8 cellular contexts compared by ENCODE assay signal in genomic region chr2:55618025-55618648, GRCh38. TPM values are rescaled to one million over a fixed set of nuclear protein-coding genes. Genes with fewer than 3 reads are reported as not detected.
DNase-seq lines count a peak whose midpoint lies in the region; ATAC-seq, FAIRE-seq and TF ChIP-seq lines count a peak whose summit lies in the region.

No MANE protein-coding gene starts in this region.

- H2BK5ac ChIP-seq in H1 (ENCODE audit: low read depth, low read length) = peak overlapping the region; percentile 38

- H3K4me1 ChIP-seq in H1 (replicated peaks in 1 of 4; ENCODE audit: control insufficient read depth in 3 of 4, insufficient read depth in 4 of 4, low read length in 3 of 4) = peaks cover 0 to 3% (median 0%) of the 10 kb centered on the region in 4 experiments; a peak in 1 of 7 replicates
- peaks cover 24% of the 10 kb centered on the region for H3K4me1 ChIP-seq in muscle layer of colon (ENCODE audit: insufficient read depth, low read length)

- TF ChIP-seq POLR2A in NB4 (IDR thresholded peaks at IDR 0.05; ENCODE audit: extremely low read depth, insufficient read length) = no peak
- no peak for TF ChIP-seq POLR2A in H1 (IDR thresholded peaks at IDR 0.05; ENCODE audit: control extremely low read depth in 1 of 2, low read depth in 2 of 2, low read length in 2 of 2)

- peak overlapping the region; percentile 82 for H3K27ac ChIP-seq in H1 (ENCODE audit: low read depth, low read length)
- H3K27ac ChIP-seq in muscle layer of colon (ENCODE audit: low read depth, low read length) = peak overlapping the region; percentile 88

- H3K23ac ChIP-seq in H1 (ENCODE audit: insufficient read length) = no peak overlapping the region

- H3K18ac ChIP-seq in H1 (ENCODE audit: extremely low read depth, low read length) = no peak overlapping the region

- H4K8ac ChIP-seq in H1 (ENCODE audit: extremely low read depth, insufficient read depth, low read length) = no peak overlapping the region

- H3K27me3 ChIP-seq in H1 (replicated peaks in 1 of 4; ENCODE audit: control insufficient read depth in 3 of 4, extremely low read depth in 1 of 4, insufficient read depth in 3 of 4, low read length in 3 of 4) (no peaks in the 10 kb centered on the region), muscle layer of colon (ENCODE audit: control insufficient read depth in 1 of 2, insufficient read depth in 2 of 2, low read length in 2 of 2) (no peaks in the 10 kb centered on the region)

- 1% methylated on average over 26 of the region's 26 CpGs; no CpG with 5 or more reads in 1 of the 2 experiments for WGBS in H1 (ENCODE audit: extremely low coverage in 1 of 2, insufficient coverage in 1 of 2, insufficient read length in 1 of 2, insufficient replicate concordance in 2 of 2, low coverage in 1 of 2, low lambda C conversion rate in 2 of 2, missing lambda C conversion rate in 1 of 2), 2 experiments

- H2AK5ac ChIP-seq in H1 (ENCODE audit: low read depth, low read length) = peak overlapping the region; percentile 7; the same call in 1 of the 2 replicates

- H3K56ac ChIP-seq in H1 (replicated peaks; ENCODE audit: insufficient read length, low read depth, low read length) = no peak overlapping the region

- peaks cover 8% of the 10 kb centered on the region; the same call in 1 of the 2 replicates for H3K79me1 ChIP-seq in H1 (ENCODE audit: low read depth, low read length)

- H3K4ac ChIP-seq in H1 (replicated peaks; ENCODE audit: insufficient read length, low read depth, low read length) = no peak overlapping the region

- H4K5ac ChIP-seq in H1 (ENCODE audit: insufficient read length, low read depth, low read length) = no peak overlapping the region

- H2BK15ac ChIP-seq in H1 (ENCODE audit: low read length) = no peak overlapping the region

- peak overlapping the region; percentile 60 to 77 for H3K4me2 ChIP-seq in H1 (ENCODE audit: insufficient read depth in 1 of 2, low read depth in 2 of 2, low read length in 2 of 2)

- peak; percentile 0 for ATAC-seq in GM19455 (IDR thresholded peaks at IDR 0.05; ENCODE audit: unreplicated experiment)

- peaks cover 11 to 79% of the 10 kb centered on the region in 2 experiments for H3K79me2 ChIP-seq in H1 (ENCODE audit: control insufficient read depth in 1 of 2, insufficient read depth in 2 of 2, low read length in 2 of 2)

- H2BK12ac ChIP-seq in H1 (ENCODE audit: low read depth, low read length) = peak overlapping the region; percentile 51; the same call in 1 of the 2 replicates

- H4K91ac ChIP-seq in H1 (replicated peaks; ENCODE audit: insufficient read length, low read length) = no peak overlapping the region

- H3K14ac ChIP-seq in H1 (ENCODE audit: insufficient read length) = no peak overlapping the region

- TF ChIP-seq CTCF in NB4 (IDR thresholded peaks at IDR 0.05; ENCODE audit: low read depth, low read length) (no peak), H1 (IDR thresholded peaks at IDR 0.05; ENCODE audit: control extremely low read depth in 1 of 3, insufficient read depth in 1 of 3, low read depth in 1 of 3, low read length in 3 of 3) (no peak)

- no peak for FAIRE-seq in H1 (lab: Jason Lieb, UNC)

- H3K36me3 ChIP-seq in H1 (ENCODE audit: control insufficient read depth in 2 of 4, insufficient read depth in 4 of 4, low read length in 3 of 4) = peaks cover 2 to 12% (median 3%) of the 10 kb centered on the region in 4 experiments; a peak in 4 of 8 replicates
- H3K36me3 ChIP-seq in muscle layer of colon (ENCODE audit: insufficient read depth, low read length) = peaks cover 9% of the 10 kb centered on the region

- H3K9me3 ChIP-seq in H1 (ENCODE audit: insufficient read depth in 2 of 2, low read depth in 1 of 2, low read length in 1 of 2) (no peaks in the 10 kb centered on the region), muscle layer of colon (ENCODE audit: low read length) (no peaks in the 10 kb centered on the region)

- CTCF ChIA-PET in H1 (lab: Charles Lee; ENCODE audit: partially characterized antibody) = interaction anchor here (0.5 to 3.2 kb wide), 5 partner anchors 8 to 492 kb away, joined by 3 to 8 read pairs (median 4); no protein-coding TSS in a partner anchor

- peaks cover 0 to 9% of the 10 kb centered on the region in 2 experiments for H4K20me1 ChIP-seq in H1 (replicated peaks in 1 of 2; ENCODE audit: control insufficient read depth in 1 of 2, insufficient read depth in 2 of 2, low read length in 2 of 2)

- 0 out of 2 replicates have a peak, but pooled peaks cover 5% of the 10 kb centered on the region for H3K23me2 ChIP-seq in H1 (ENCODE audit: low read depth, low read length)

- TF ChIP-seq RAD21 in H1 (IDR thresholded peaks at IDR 0.05 in 1 of 2, conservative IDR thresholded peaks at IDR 0.05 in 1 of 2; ENCODE audit: low read depth in 2 of 2, low read length in 2 of 2) = no peak

- H3K9ac ChIP-seq in H1 (replicated peaks in 1 of 4; ENCODE audit: extremely low read depth in 1 of 4, low read depth in 3 of 4, low read length in 3 of 4) (peak overlapping the region; percentile 98 to 99 (median 98)), muscle layer of colon (ENCODE audit: low read length) (peak overlapping the region; percentile 91)

- H2BK120ac ChIP-seq in H1 (replicated peaks; ENCODE audit: low read depth, low read length) = no peak overlapping the region

- TF ChIP-seq EP300 in H1 (IDR thresholded peaks at IDR 0.05; ENCODE audit: borderline replicate concordance in 1 of 2, low read depth in 2 of 2, low read length in 2 of 2) = no peak

- H3K4me3 ChIP-seq in NB4 (ENCODE audit: low read depth, low read length) (peak overlapping the region; percentile 94), H1 (ENCODE audit: extremely low read depth in 1 of 4, insufficient read depth in 2 of 4, low read depth in 3 of 4, low read length in 4 of 4) (peak overlapping the region; percentile 58 to 100 (median 98)), muscle layer of colon (ENCODE audit: low read depth in 1 of 2, low read length in 2 of 2) (peak overlapping the region; percentile 71 to 96)

- H2AFZ ChIP-seq in H1 (ENCODE audit: low read length) = peak overlapping the region; percentile 91

- DNase-seq in CD1c-positive myeloid dendritic cell (ENCODE audit: extremely low spot score) (peak; percentile 57), NB4 (ENCODE audit: low read depth) (peak; percentile 45), H1 (ENCODE audit: low read depth in 1 of 2, low spot score in 2 of 2) (no peak), NCI-H1105 treated with DMSO at 0.1 percent for 48 hours (lab: John Stamatoyannopoulos, UW) (no peak)
- DNase-seq in stimulated activated CD4-positive, alpha-beta T cell treated with anti-CD3 and anti-CD28 coated beads, Interleukin-4, amount 100 ng/mL, for 1 hour = no peak
- no peak for DNase-seq in activated CD4-positive, alpha-beta T cell treated with anti-CD3 and anti-CD28 coated beads for 1 hour

- POLR2A ChIA-PET in H1 (lab: Charles Lee; ENCODE audit: partially characterized antibody) = interaction anchor here (0.6 to 2.4 kb wide), 10 partner anchors 8 to 412 kb away, joined by 3 to 9 read pairs (median 4); no protein-coding TSS in a partner anchor

- H2BK20ac ChIP-seq in H1 (ENCODE audit: low read length) = no peak overlapping the region

TF ChIP-seq in H1, 55 proteins besides CTCF, POLR2A, EP300 and RAD21:
- TF ChIP-seq POLR2AphosphoS5 (IDR thresholded peaks at IDR 0.05; ENCODE audit: low read depth, low read length) (peak; percentile 32; the same call in 1 of the 2 replicates), KDM1A (IDR thresholded peaks at IDR 0.05; ENCODE audit: borderline replicate concordance, low read length) (no peak), HDAC6 (IDR thresholded peaks at IDR 0.05; ENCODE audit: low read depth, low read length) (no peak), PHF8 (conservative IDR thresholded peaks at IDR 0.05; ENCODE audit: low read depth, low read length) (peak; percentile 45; the same call in 1 of the 2 replicates), KDM5A (IDR thresholded peaks at IDR 0.05; ENCODE audit: low read length) (peak; percentile 25; the same call in 1 of the 2 replicates), SAP30 (IDR thresholded peaks at IDR 0.05; ENCODE audit: insufficient read depth, insufficient replicate concordance, low read length) (peak; percentile 29), ASH2L (IDR thresholded peaks at IDR 0.05; ENCODE audit: low read length) (peak; percentile 1), SIN3A (conservative IDR thresholded peaks at IDR 0.05 in 1 of 2, IDR thresholded peaks at IDR 0.05 in 1 of 2; ENCODE audit: low read depth in 1 of 2, low read length in 2 of 2) (0 out of 4 replicates have a peak, but pooled peaks of 1 of the 2 experiments have one; percentile 54), CHD2 (IDR thresholded peaks at IDR 0.05; ENCODE audit: low read length) (no peak)
- TF ChIP-seq, protein P1, sequence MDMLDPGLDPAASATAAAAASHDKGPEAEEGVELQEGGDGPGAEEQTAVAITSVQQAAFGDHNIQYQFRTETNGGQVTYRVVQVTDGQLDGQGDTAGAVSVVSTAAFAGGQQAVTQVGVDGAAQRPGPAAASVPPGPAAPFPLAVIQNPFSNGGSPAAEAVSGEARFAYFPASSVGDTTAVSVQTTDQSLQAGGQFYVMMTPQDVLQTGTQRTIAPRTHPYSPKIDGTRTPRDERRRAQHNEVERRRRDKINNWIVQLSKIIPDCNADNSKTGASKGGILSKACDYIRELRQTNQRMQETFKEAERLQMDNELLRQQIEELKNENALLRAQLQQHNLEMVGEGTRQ (IDR thresholded peaks at IDR 0.05; ENCODE audit: low read length) = no peak
TF ChIP-seq in H1: peak in this region for 6.

RNA-seq across cellular contexts. Expression of gene PPP4R3B, which starts 0.7 kb away (rescaled TPM):
- total RNA-seq in H1 (2021; fragmentation: NEBNext Ultra II Directional; extraction: Animal tissue kit (Norgen Biotek cat#: 25700)) = 38.8 and 39.1 TPM in 2 replicates
- polyA plus RNA-seq in H1 (2011; rRNA removed) = 7.0 and 8.5 TPM in 2 replicates
- 12.7 TPM for polyA plus RNA-seq in H1 (2011; cell fraction: cytosol; rRNA removed)
- polyA plus RNA-seq in H1 (2011; cell fraction: nucleus; rRNA removed) = 7.0 TPM
- 12.3 to 23.7 TPM (median 14.6 TPM) in 4 replicates for polyA plus RNA-seq in H1 (2012, experiment 1 of 2)
- 2.7 TPM for polyA plus RNA-seq in H1 (2012, experiment 2 of 2)
- 20.4 TPM for polyA plus RNA-seq in H1 (2013, experiment 1 of 2)
- polyA plus RNA-seq in H1 (2013, experiment 2 of 2) = 19.1 TPM
- polyA minus RNA-seq in H1 (2011; rRNA and poly(A)+ RNA removed) = 11.1 and 15.3 TPM in 2 replicates
- polyA minus RNA-seq in H1 (2011; cell fraction: cytosol; rRNA and poly(A)+ RNA removed) = 14.8 TPM
- polyA minus RNA-seq in H1 (2011; cell fraction: nucleus; rRNA and poly(A)+ RNA removed) = 41.6 TPM

Comparison
In these comparisons a context has a peak if more than half of its experiments do, and no peak if none do; other contexts are left out.
1. DNase-seq: peak in CD1c-positive myeloid dendritic cell (single experiment) and NB4 (single experiment); none in H1 (0 of 2), NCI-H1105 treated with DMSO at 0.1 percent for 48 hours (single experiment), stimulated activated CD4-positive, alpha-beta T cell treated with anti-CD3 and anti-CD28 coated beads, Interleukin-4, amount 100 ng/mL, for 1 hour (single experiment) and activated CD4-positive, alpha-beta T cell treated with anti-CD3 and anti-CD28 coated beads for 1 hour (single experiment).
2. Peak in every context shown above with its lines, with median percentiles within 50 percentile points of each other: H3K4me3 ChIP-seq.